In the genomic region with DNA sequence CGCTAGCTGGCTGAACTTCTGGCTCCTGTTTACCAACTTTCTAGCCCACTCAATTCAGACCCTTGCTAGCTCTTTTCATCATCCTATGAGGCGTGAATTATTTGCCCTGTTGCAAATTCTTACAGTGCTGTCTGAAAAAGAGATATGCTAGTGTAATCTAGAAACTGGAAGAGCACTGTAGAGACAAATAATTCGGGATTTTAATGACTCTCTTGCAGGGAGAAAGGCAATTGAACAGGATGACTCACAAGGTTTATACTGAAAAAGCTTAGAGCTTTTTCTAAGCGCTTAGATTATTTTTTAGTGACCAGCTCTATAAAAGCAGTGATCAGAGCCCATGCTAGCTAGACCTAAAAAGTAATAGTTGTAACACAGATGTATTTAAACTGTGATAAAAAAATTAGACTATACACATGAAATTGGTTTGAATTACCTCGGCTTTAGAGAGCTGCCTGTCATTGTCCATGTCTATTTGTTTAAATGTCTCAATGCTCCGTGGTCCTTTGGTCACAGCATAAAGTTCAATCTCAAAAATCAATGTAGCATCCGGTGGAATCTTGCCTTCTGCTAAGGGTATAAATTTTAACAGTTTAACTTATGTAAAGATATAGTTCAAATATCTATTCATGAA, we compare ENCODE assay signal across 23 cellular contexts. TPM values are rescaled to one million over a fixed set of nuclear protein-coding genes. Genes with fewer than 3 reads are reported as not detected.
A peak's percentile ranks its signal among the peaks of the same experiment; 100 is the strongest.
DNase-seq lines count a peak whose midpoint lies in the region; ATAC-seq, FAIRE-seq and TF ChIP-seq lines count a peak whose summit lies in the region.
"Had no signal": no experiment of that assay in that cellular context is flagged by ENCODE, and none has a peak within 500 bp of the region (broad histone marks: within the 10 kb centered on the region; RNA-seq: fewer than 3 reads in every experiment).

No MANE protein-coding gene starts in this region.

- POLR2A ChIA-PET in HEK293 (lab: Yijun Ruan, JAX), result interaction anchor here (0.9 kb wide), 1 partner anchor 18 kb away, joined by 5 read pairs; a partner anchor contains a TSS
- POLR2A ChIA-PET in HepG2 (lab: Yijun Ruan, JAX), result interaction anchor here (1.0 to 6.4 kb wide), 8 partner anchors 9 to 54 kb away, joined by 3 to 97 read pairs (median 4); a partner anchor contains a TSS
- POLR2A ChIA-PET in OCI-LY7 (lab: Charles Lee), result interaction anchor here (0.5 to 1.0 kb wide), 5 partner anchors 12 to 541 kb away, joined by 3 read pairs; a partner anchor contains a TSS

- H3K9me2 ChIP-seq in OCI-LY7 (ENCODE audit: insufficient read depth, low read length), result no peaks in the 10 kb centered on the region

- H3K27me3 ChIP-seq in HepG2 (ENCODE audit: control insufficient read depth in 1 of 2, insufficient read depth in 2 of 2, low read length in 2 of 2) (no peaks in the 10 kb centered on the region), osteoblast (ENCODE audit: insufficient read depth, low read length) (no peaks in the 10 kb centered on the region)
- H3K27me3 ChIP-seq: BE2C; BLaER1 treated with 17β-estradiol and CSF1 and Interleukin-3, amounts not matched to agents 10 nM and 100 nM had no signal

- H3K9ac ChIP-seq in HepG2 (ENCODE audit: insufficient read depth, low read depth, low read length), result 0 out of 2 replicates have a peak overlapping the region, but pooled peaks have one; percentile 20
- H3K9ac ChIP-seq: BLaER1 treated with 17β-estradiol and CSF1 and Interleukin-3, amounts not matched to agents 10 nM and 100 nM had no signal

- H4K20me1 ChIP-seq in HepG2 (ENCODE audit: insufficient read depth, low read length) (no peaks in the 10 kb centered on the region), osteoblast (ENCODE audit: insufficient read depth, low read length) (no peaks in the 10 kb centered on the region), OCI-LY7 (ENCODE audit: insufficient read depth, low read length) (no peaks in the 10 kb centered on the region)
- H4K20me1 ChIP-seq: BLaER1 treated with 17β-estradiol and CSF1 and Interleukin-3, amounts not matched to agents 10 nM and 100 nM had no signal

- BruUV-seq in HepG2 (replicated peaks; lab: Mats Ljungman, UMichigan), result no TSS peak
- BruUV-seq in OCI-LY7 (replicated peaks; lab: Mats Ljungman, UMichigan), result no TSS peak

- peaks cover 7% of the 10 kb centered on the region for H3K4me1 ChIP-seq in HEK293 (ENCODE audit: control insufficient read depth, insufficient read depth, low read length)
- peaks cover 23% of the 10 kb centered on the region for H3K4me1 ChIP-seq in HepG2 (ENCODE audit: insufficient read depth, low read length)
- peaks cover 7% of the 10 kb centered on the region for H3K4me1 ChIP-seq in osteoblast (ENCODE audit: insufficient read depth, low read length)
- H3K4me1 ChIP-seq in OCI-LY7 (ENCODE audit: insufficient read depth, low read length, poor library complexity, severe bottlenecking), result no peaks in the 10 kb centered on the region
- H3K4me1 ChIP-seq: BE2C; BLaER1 treated with 17β-estradiol and CSF1 and Interleukin-3, amounts not matched to agents 10 nM and 100 nM; HAP-1 had no signal

- H3K9me3 ChIP-seq in HEK293 (ENCODE audit: control insufficient read depth, insufficient read depth, low read depth, low read length) (no peaks in the 10 kb centered on the region), HepG2 (ENCODE audit: low read length) (no peaks in the 10 kb centered on the region), osteoblast (ENCODE audit: low read depth, low read length) (no peaks in the 10 kb centered on the region), OCI-LY7 (ENCODE audit: low read length) (no peaks in the 10 kb centered on the region)
- H3K9me3 ChIP-seq: A549; BE2C; BLaER1 treated with 17β-estradiol and CSF1 and Interleukin-3, amounts not matched to agents 10 nM and 100 nM; HAP-1 had no signal

- peak; percentile 95 for ATAC-seq in HepG2
- ATAC-seq: A549, GM12878 had no signal

- H3K79me2 ChIP-seq in HepG2 (ENCODE audit: insufficient read depth, low read length) (no peaks in the 10 kb centered on the region), osteoblast (ENCODE audit: insufficient read depth, low read length) (no peaks in the 10 kb centered on the region), OCI-LY7 (ENCODE audit: insufficient read depth, low read depth, low read length) (no peaks in the 10 kb centered on the region)

- CTCF ChIA-PET in HEK293 (lab: Yijun Ruan, JAX) (interaction anchor here (0.6 kb wide), 1 partner anchor 13 kb away, joined by 3 read pairs; no protein-coding TSS in a partner anchor), HepG2 (lab: Yijun Ruan, JAX; ENCODE audit: low intra/inter-chr PET ratio, low total read pairs) (no interaction called here), OCI-LY7 (lab: Charles Lee; ENCODE audit: unreplicated experiment) (no interaction called here)

- no peak for TF ChIP-seq RAD21 in HepG2 (CRISPR knock-in tag; IDR thresholded peaks at IDR 0.05)

- H3K27ac ChIP-seq in HEK293 (ENCODE audit: extremely low read depth, low read depth, low read length) (no peak overlapping the region), HepG2 (ENCODE audit: extremely low read length, insufficient read depth, low read length) (peak overlapping the region; percentile 84), osteoblast (ENCODE audit: low read depth, low read length) (no peak overlapping the region), OCI-LY7 (ENCODE audit: low read depth, low read length, poor library complexity, severe bottlenecking) (no peak overlapping the region)
- H3K27ac ChIP-seq: A549; BLaER1 treated with 17β-estradiol and CSF1 and Interleukin-3, amounts not matched to agents 10 nM and 100 nM had no signal

- 16% methylated on average over 7 of the region's 7 CpGs for WGBS in HepG2 (ENCODE audit: low lambda C conversion rate)

- in situ Hi-C loops in HepG2 (cut with HindIII; ENCODE audit: extremely low pct_ligation_motif_present, low pct_unique_long_range_greater_than_20kb), result no loop called here

- TF ChIP-seq EP300 in HepG2 (IDR thresholded peaks at IDR 0.05; ENCODE audit: low read depth in 2 of 2, low read length in 2 of 2) (peak; percentile 90 to 92), HepG2 (CRISPR knock-in tag; IDR thresholded peaks at IDR 0.05; ENCODE audit: borderline replicate concordance) (no peak; the same call in 1 of the 2 replicates)

- no peak overlapping the region for H2AFZ ChIP-seq in HepG2 (ENCODE audit: low read length)
- H2AFZ ChIP-seq in osteoblast (ENCODE audit: low read length), result no peak overlapping the region
- no peak overlapping the region for H2AFZ ChIP-seq in OCI-LY7 (ENCODE audit: low read length)

- DNase-seq in HepG2 (ENCODE audit: low spot score) (peak; percentile 79), osteoblast (ENCODE audit: insufficient read length, low spot score, missing footprints) (peak; percentile 4), OCI-LY7 (ENCODE audit: low spot score) (no peak)
- DNase-seq in activated CD4-positive, alpha-beta T cell treated with anti-CD3 and anti-CD28 coated beads, Interleukin-2, amount 50 U/mL, for 4 hours, result no peak
- DNase-seq: 8988T; ACHN; AML-193; BE2C; CD4-positive, alpha-beta T cell; CD8-positive, alpha-beta memory T cell; DMS 273 treated with DMSO at 0.1 percent for 48 hours; DMS79; EL; GDM1; GOT3 had no signal

- H3K4me3 ChIP-seq in HEK293 (ENCODE audit: low read depth, low read length), result no peak overlapping the region
- peak overlapping the region in 2 of 3 experiments; percentile 6 to 16; a peak in 3 of 6 replicates for H3K4me3 ChIP-seq in HepG2 (replicated peaks in 1 of 3; ENCODE audit: insufficient read depth in 1 of 3, low read depth in 2 of 3, low read length in 3 of 3)
- H3K4me3 ChIP-seq in osteoblast (ENCODE audit: insufficient read depth, low read length), result no peak overlapping the region
- H3K4me3 ChIP-seq in OCI-LY7 (ENCODE audit: low read depth, low read length, poor library complexity, severe bottlenecking), result no peak overlapping the region
- H3K4me3 ChIP-seq: A549; BLaER1 treated with 17β-estradiol and CSF1 and Interleukin-3, amounts not matched to agents 10 nM and 100 nM; GM12878; HAP-1 had no signal

- peak; percentile 32 for FAIRE-seq in HepG2 (lab: Jason Lieb, UNC)
- FAIRE-seq: A549, D721Med, GM12878, H54 had no signal

- intact Hi-C loops in HepG2 (cut with micrococcal nuclease; ENCODE audit: unreplicated experiment), result loop anchor here (1.0 kb wide), 2 partner anchors 9 to 18 kb away; a partner anchor contains a TSS
- intact Hi-C loops in OCI-LY7 (cut with micrococcal nuclease; ENCODE audit: unreplicated experiment), result no loop called here

- H3K36me3 ChIP-seq in HEK293 (ENCODE audit: control insufficient read depth in 2 of 2, insufficient read depth in 1 of 2, low read length in 2 of 2) (peaks cover 0 to 16% of the 10 kb centered on the region in 2 experiments; a peak in 1 of 3 replicates), HepG2 (replicated peaks in 1 of 2; ENCODE audit: control insufficient read depth in 1 of 2, insufficient read depth in 2 of 2, low read length in 2 of 2) (no peaks in the 10 kb centered on the region), osteoblast (ENCODE audit: insufficient read depth, low read length) (peaks cover 14% of the 10 kb centered on the region), OCI-LY7 (ENCODE audit: insufficient read depth, low read length) (peaks cover 32% of the 10 kb centered on the region)
- H3K36me3 ChIP-seq: BE2C had no signal

- TF ChIP-seq CTCF in HEK293 (tag by site-specific recombination; IDR thresholded peaks at IDR 0.05) (no peak), HepG2 (CRISPR knock-in tag; IDR thresholded peaks at IDR 0.05) (no peak), osteoblast (IDR thresholded peaks at IDR 0.05; ENCODE audit: extremely low read depth, low read depth, low read length) (no peak), OCI-LY7 (conservative IDR thresholded peaks at IDR 0.05; ENCODE audit: low read length) (no peak)

- H3K4me2 ChIP-seq in HepG2 (ENCODE audit: low read depth, low read length) (peak overlapping the region; percentile 55), osteoblast (ENCODE audit: insufficient read depth, low read length) (no peak overlapping the region), OCI-LY7 (ENCODE audit: low read length) (no peak overlapping the region)
- H3K4me2 ChIP-seq: A549; BLaER1 treated with 17β-estradiol and CSF1 and Interleukin-3, amounts not matched to agents 10 nM and 100 nM had no signal

- no peak for TF ChIP-seq POLR2A in HepG2 (IDR thresholded peaks at IDR 0.05; ENCODE audit: insufficient read depth in 1 of 2, low read depth in 2 of 2, low read length in 2 of 2)

RNA-seq across cellular contexts. Expression of a gene that starts 9.1 kb away (rescaled TPM):
- total RNA-seq in HepG2 (2016; rRNA removed; fragmentation: Illumina TruSeq; extraction: Trizol) (9.7 and 14.8 TPM in 2 replicates), osteoblast (37.6 and 42.1 TPM in 2 replicates), OCI-LY7 (2022) (8.3 TPM in 2 replicates)
- 2.8 and 3.6 TPM in 2 replicates for total RNA-seq in HepG2 (2016; cell fraction: cytosol; rRNA removed; fragmentation: Illumina TruSeq; extraction: Trizol; ENCODE audit: low read depth)
- total RNA-seq in HepG2 (2016; cell fraction: insoluble cytoplasmic fraction; rRNA removed; fragmentation: Illumina TruSeq; extraction: Trizol), result 9.9 and 13.5 TPM in 2 replicates
- 3.9 and 4.5 TPM in 2 replicates for total RNA-seq in HepG2 (2016; cell fraction: membrane; rRNA removed; fragmentation: Illumina TruSeq; extraction: Trizol)
- 12.3 and 18.8 TPM in 2 replicates for total RNA-seq in HepG2 (2016; cell fraction: nucleus; rRNA removed; fragmentation: Illumina TruSeq; extraction: Trizol)
- polyA plus RNA-seq in HepG2 (2011; rRNA removed), result 9.5 and 12.4 TPM in 2 replicates
- polyA plus RNA-seq in HepG2 (2011; cell fraction: cytosol; rRNA removed), result 6.1 and 7.1 TPM in 2 replicates
- 2.9 and 3.0 TPM in 2 replicates for polyA plus RNA-seq in HepG2 (2011; cell fraction: nucleus; rRNA removed)
- polyA plus RNA-seq in HepG2 (2012), result 13.3 and 20.2 TPM in 2 replicates
- 5.2 and 5.3 TPM in 2 replicates for polyA plus RNA-seq in HepG2 (2016; cell fraction: cytosol; fragmentation: Illumina TruSeq; extraction: Trizol; ENCODE audit: low read depth)
- polyA plus RNA-seq in HepG2 (2016; cell fraction: insoluble cytoplasmic fraction; fragmentation: Illumina TruSeq; extraction: Trizol; ENCODE audit: low read depth), result 10.5 and 13.7 TPM in 2 replicates
- 3.5 and 4.7 TPM in 2 replicates for polyA plus RNA-seq in HepG2 (2016; cell fraction: membrane; fragmentation: Illumina TruSeq; extraction: Trizol; ENCODE audit: low read depth)
- polyA plus RNA-seq in HepG2 (2016; cell fraction: nucleus; fragmentation: Illumina TruSeq; extraction: Trizol; ENCODE audit: insufficient read depth, low read depth), result 20.0 and 26.2 TPM in 2 replicates
- polyA minus RNA-seq in HepG2 (2011; rRNA and poly(A)+ RNA removed; ENCODE audit: low replicate concordance), result 0.89 and 1.8 TPM in 2 replicates
- 5.3 and 5.9 TPM in 2 replicates for polyA minus RNA-seq in HepG2 (2011; cell fraction: cytosol; rRNA and poly(A)+ RNA removed)
- polyA minus RNA-seq in HepG2 (2011; cell fraction: nucleus; rRNA and poly(A)+ RNA removed), result 6.0 and 9.4 TPM in 2 replicates
- 8.5 and 10.7 TPM in 2 replicates for total RNA-seq in OCI-LY7 (2014; rRNA removed; shearing (Covaris generic))

RNA-seq across cellular contexts. Expression of a gene that starts 10.9 kb away (rescaled TPM):
- total RNA-seq in HepG2 (2016; rRNA removed; fragmentation: Illumina TruSeq; extraction: Trizol) (23.1 and 26.8 TPM in 2 replicates), osteoblast (7.1 and 8.7 TPM in 2 replicates), OCI-LY7 (2022) (19.2 and 19.5 TPM in 2 replicates)
- total RNA-seq in HepG2 (2016; cell fraction: cytosol; rRNA removed; fragmentation: Illumina TruSeq; extraction: Trizol; ENCODE audit: low read depth), result 5.4 and 7.7 TPM in 2 replicates
- 21.3 and 27.5 TPM in 2 replicates for total RNA-seq in HepG2 (2016; cell fraction: insoluble cytoplasmic fraction; rRNA removed; fragmentation: Illumina TruSeq; extraction: Trizol)
- 24.3 and 26.4 TPM in 2 replicates for total RNA-seq in HepG2 (2016; cell fraction: membrane; rRNA removed; fragmentation: Illumina TruSeq; extraction: Trizol)
- total RNA-seq in HepG2 (2016; cell fraction: nucleus; rRNA removed; fragmentation: Illumina TruSeq; extraction: Trizol), result 11.8 and 13.5 TPM in 2 replicates
- 8.6 and 11.7 TPM in 2 replicates for polyA plus RNA-seq in HepG2 (2011; rRNA removed)
- 2.6 and 4.0 TPM in 2 replicates for polyA plus RNA-seq in HepG2 (2011; cell fraction: cytosol; rRNA removed)
- polyA plus RNA-seq in HepG2 (2011; cell fraction: nucleus; rRNA removed), result 2.6 and 5.8 TPM in 2 replicates
- polyA plus RNA-seq in HepG2 (2012), result 9.9 and 13.0 TPM in 2 replicates
- polyA plus RNA-seq in HepG2 (2016; cell fraction: cytosol; fragmentation: Illumina TruSeq; extraction: Trizol; ENCODE audit: low read depth), result 10.7 and 12.2 TPM in 2 replicates
- 23.9 and 24.5 TPM in 2 replicates for polyA plus RNA-seq in HepG2 (2016; cell fraction: insoluble cytoplasmic fraction; fragmentation: Illumina TruSeq; extraction: Trizol; ENCODE audit: low read depth)
- polyA plus RNA-seq in HepG2 (2016; cell fraction: membrane; fragmentation: Illumina TruSeq; extraction: Trizol; ENCODE audit: low read depth), result 19.9 and 21.8 TPM in 2 replicates
- 11.0 and 14.0 TPM in 2 replicates for polyA plus RNA-seq in HepG2 (2016; cell fraction: nucleus; fragmentation: Illumina TruSeq; extraction: Trizol; ENCODE audit: insufficient read depth, low read depth)
- polyA minus RNA-seq in HepG2 (2011; rRNA and poly(A)+ RNA removed; ENCODE audit: low replicate concordance), result 3.7 and 6.9 TPM in 2 replicates
- 9.6 and 11.5 TPM in 2 replicates for polyA minus RNA-seq in HepG2 (2011; cell fraction: cytosol; rRNA and poly(A)+ RNA removed)
- 16.8 and 20.2 TPM in 2 replicates for polyA minus RNA-seq in HepG2 (2011; cell fraction: nucleus; rRNA and poly(A)+ RNA removed)
- total RNA-seq in OCI-LY7 (2014; rRNA removed; shearing (Covaris generic)), result 3.6 and 6.9 TPM in 2 replicates

RNA-seq across cellular contexts. Expression of a gene that starts 18.2 kb away (rescaled TPM):
- 1.1 and 1.2 TPM in 2 replicates for total RNA-seq in HepG2 (2016; rRNA removed; fragmentation: Illumina TruSeq; extraction: Trizol)
- total RNA-seq in HepG2 (2016; cell fraction: cytosol; rRNA removed; fragmentation: Illumina TruSeq; extraction: Trizol; ENCODE audit: low read depth), result 0.81 and 2.0 TPM in 2 replicates
- 0.77 and 1.5 TPM in 2 replicates for total RNA-seq in HepG2 (2016; cell fraction: insoluble cytoplasmic fraction; rRNA removed; fragmentation: Illumina TruSeq; extraction: Trizol)
- total RNA-seq in HepG2 (2016; cell fraction: membrane; rRNA removed; fragmentation: Illumina TruSeq; extraction: Trizol), result 1.1 TPM in 2 replicates
- 3.4 and 4.2 TPM in 2 replicates for total RNA-seq in HepG2 (2016; cell fraction: nucleus; rRNA removed; fragmentation: Illumina TruSeq; extraction: Trizol)
- polyA plus RNA-seq in HepG2 (2011; rRNA removed), result 2.6 and 3.0 TPM in 2 replicates
- 0.51 and 1.1 TPM in 2 replicates for polyA plus RNA-seq in HepG2 (2011; cell fraction: cytosol; rRNA removed)
- polyA plus RNA-seq in HepG2 (2011; cell fraction: nucleus; rRNA removed), result 6.3 and 6.4 TPM in 2 replicates
- polyA plus RNA-seq in HepG2 (2012), result 1.5 and 2.9 TPM in 2 replicates
- polyA plus RNA-seq in HepG2 (2016; cell fraction: cytosol; fragmentation: Illumina TruSeq; extraction: Trizol; ENCODE audit: low read depth), result 0.46 and 0.58 TPM in 2 replicates
- 0.67 and 1.3 TPM in 2 replicates for polyA plus RNA-seq in HepG2 (2016; cell fraction: insoluble cytoplasmic fraction; fragmentation: Illumina TruSeq; extraction: Trizol; ENCODE audit: low read depth)
- polyA plus RNA-seq in HepG2 (2016; cell fraction: membrane; fragmentation: Illumina TruSeq; extraction: Trizol; ENCODE audit: low read depth), result 0.48 and 0.77 TPM in 2 replicates
- 7.3 and 8.2 TPM in 2 replicates for polyA plus RNA-seq in HepG2 (2016; cell fraction: nucleus; fragmentation: Illumina TruSeq; extraction: Trizol; ENCODE audit: insufficient read depth, low read depth)
- polyA minus RNA-seq in HepG2 (2011; rRNA and poly(A)+ RNA removed; ENCODE audit: low replicate concordance), result 1.1 and 1.8 TPM in 2 replicates
- 0.35 TPM in 1 of 2 replicates, not detected in the other for polyA minus RNA-seq in HepG2 (2011; cell fraction: cytosol; rRNA and poly(A)+ RNA removed)
- 9.3 and 9.6 TPM in 2 replicates for polyA minus RNA-seq in HepG2 (2011; cell fraction: nucleus; rRNA and poly(A)+ RNA removed)
- total RNA-seq in osteoblast, result 2.1 and 2.5 TPM in 2 replicates
- total RNA-seq in OCI-LY7 (2014; rRNA removed; shearing (Covaris generic)), result 2.2 and 4.0 TPM in 2 replicates
- 6.9 and 9.2 TPM in 2 replicates for total RNA-seq in OCI-LY7 (2022)
- polyA plus RNA-seq: CD14-positive monocyte; CD8-positive, alpha-beta memory T cell had no signal

RNA-seq across cellular contexts. Expression of a gene that starts 18.4 kb away (rescaled TPM):
- total RNA-seq in HepG2 (2016; rRNA removed; fragmentation: Illumina TruSeq; extraction: Trizol) (67.6 and 74.7 TPM in 2 replicates), osteoblast (56.1 and 64.5 TPM in 2 replicates), OCI-LY7 (2022) (74.1 and 76.4 TPM in 2 replicates)
- 77.3 and 86.7 TPM in 2 replicates for total RNA-seq in HepG2 (2016; cell fraction: cytosol; rRNA removed; fragmentation: Illumina TruSeq; extraction: Trizol; ENCODE audit: low read depth)
- 64.4 and 73.6 TPM in 2 replicates for total RNA-seq in HepG2 (2016; cell fraction: insoluble cytoplasmic fraction; rRNA removed; fragmentation: Illumina TruSeq; extraction: Trizol)
- total RNA-seq in HepG2 (2016; cell fraction: membrane; rRNA removed; fragmentation: Illumina TruSeq; extraction: Trizol), result 113 and 120 TPM in 2 replicates
- total RNA-seq in HepG2 (2016; cell fraction: nucleus; rRNA removed; fragmentation: Illumina TruSeq; extraction: Trizol), result 83.1 and 91.6 TPM in 2 replicates
- polyA plus RNA-seq in HepG2 (2011; rRNA removed), result 47.3 and 53.1 TPM in 2 replicates
- 39.9 and 48.4 TPM in 2 replicates for polyA plus RNA-seq in HepG2 (2011; cell fraction: cytosol; rRNA removed)
- polyA plus RNA-seq in HepG2 (2011; cell fraction: nucleus; rRNA removed), result 41.7 and 45.8 TPM in 2 replicates
- polyA plus RNA-seq in HepG2 (2012), result 48.0 and 68.5 TPM in 2 replicates
- 94.3 and 117 TPM in 2 replicates for polyA plus RNA-seq in HepG2 (2016; cell fraction: cytosol; fragmentation: Illumina TruSeq; extraction: Trizol; ENCODE audit: low read depth)
- 77.0 and 83.1 TPM in 2 replicates for polyA plus RNA-seq in HepG2 (2016; cell fraction: insoluble cytoplasmic fraction; fragmentation: Illumina TruSeq; extraction: Trizol; ENCODE audit: low read depth)
- polyA plus RNA-seq in HepG2 (2016; cell fraction: membrane; fragmentation: Illumina TruSeq; extraction: Trizol; ENCODE audit: low read depth), result 110 and 123 TPM in 2 replicates
- 92.2 and 94.5 TPM in 2 replicates for polyA plus RNA-seq in HepG2 (2016; cell fraction: nucleus; fragmentation: Illumina TruSeq; extraction: Trizol; ENCODE audit: insufficient read depth, low read depth)
- polyA minus RNA-seq in HepG2 (2011; rRNA and poly(A)+ RNA removed; ENCODE audit: low replicate concordance), result 14.8 and 55.1 TPM in 2 replicates
- 31.5 and 39.6 TPM in 2 replicates for polyA minus RNA-seq in HepG2 (2011; cell fraction: cytosol; rRNA and poly(A)+ RNA removed)
- polyA minus RNA-seq in HepG2 (2011; cell fraction: nucleus; rRNA and poly(A)+ RNA removed), result 182 and 199 TPM in 2 replicates
- 68.7 and 79.5 TPM in 2 replicates for total RNA-seq in OCI-LY7 (2014; rRNA removed; shearing (Covaris generic))

Comparison
In these comparisons a context has a peak if more than half of its experiments do, and no peak if none do; other contexts are left out.
1. H3K4me3 ChIP-seq: peak in HepG2 (2 of 3); none in HEK293 (single experiment), osteoblast (single experiment) and OCI-LY7 (single experiment).
2. DNase-seq: peak in HepG2 (single experiment) and osteoblast (single experiment); none in OCI-LY7 (single experiment) and activated CD4-positive, alpha-beta T cell treated with anti-CD3 and anti-CD28 coated beads, Interleukin-2, amount 50 U/mL, for 4 hours (0 of 2).